ENCODE assay signal across 25 cellular contexts in genomic region chr20:47111576-47111975, GRCh38.
DNase-seq lines count a peak whose midpoint lies in the region; ATAC-seq, FAIRE-seq and TF ChIP-seq lines count a peak whose summit lies in the region.
"Had no signal": no experiment of that assay in that cellular context is flagged by ENCODE, and none has a peak within 500 bp of the region (broad histone marks: within the 10 kb centered on the region; RNA-seq: fewer than 3 reads in every experiment).

No MANE protein-coding gene starts in this region.

- H3K4me1 ChIP-seq in H9 (ENCODE audit: insufficient read depth, low read length) = no peaks in the 10 kb centered on the region; the same call in 1 of the 2 replicates

- H3K27ac Mint-ChIP-seq in glutamatergic neuron (ENCODE audit: unreplicated experiment) = peak overlapping the region; percentile 52
- H3K27ac Mint-ChIP-seq in H9 = no peak overlapping the region
- H3K27ac Mint-ChIP-seq: CD4-positive, alpha-beta memory T cell; GM23338 had no signal

- H3K79me2 ChIP-seq in H9 (ENCODE audit: insufficient read depth, low read length) = no peaks in the 10 kb centered on the region

- H3T11ph ChIP-seq in H9 (ENCODE audit: low read length) = no peak overlapping the region

- H3K9me3 ChIP-seq in H9 (ENCODE audit: control insufficient read depth, low read depth, low read length) = no peaks in the 10 kb centered on the region

- DNase-seq in ELR (ENCODE audit: low read depth) (peak; percentile 17), RCC 7860 (ENCODE audit: low spot score) (peak; percentile 24), glutamatergic neuron (no peak), renal cortical epithelial cell (ENCODE audit: low read depth) (peak; percentile 13), H9 (no peak), dedifferentiated amniotic fluid mesenchymal stem cell (ENCODE audit: extremely low spot score) (no peak)
- DNase-seq: C1 segment of cervical spinal cord; CD4-positive, alpha-beta memory T cell; COR-L47; DMS79; KBM-7; MG63; NCI-H1105 treated with DMSO at 0.1 percent for 48 hours; NCI-H2029 treated with DMSO at 0.1 percent for 48 hours; NCI-H2227 treated with DMSO at 0.1 percent for 48 hours; NCI-H526 treated with DMSO at 0.1 percent for 48 hours; SJCRH30; T-helper 2 cell had no signal

- TF ChIP-seq CTCF in glutamatergic neuron (IDR thresholded peaks at IDR 0.05; ENCODE audit: partially characterized antibody, unreplicated experiment) = no peak
- TF ChIP-seq CTCF in H9 (conservative IDR thresholded peaks at IDR 0.05) = no peak

- H3K4me3 Mint-ChIP-seq in glutamatergic neuron (ENCODE audit: unreplicated experiment) = no peak overlapping the region
- no peak overlapping the region for H3K4me3 Mint-ChIP-seq in H9
- H3K4me3 Mint-ChIP-seq: CD4-positive, alpha-beta memory T cell; GM23338 had no signal

- H3K27me3 Mint-ChIP-seq in glutamatergic neuron (ENCODE audit: unreplicated experiment) = no peaks in the 10 kb centered on the region
- no peaks in the 10 kb centered on the region for H3K27me3 Mint-ChIP-seq in H9 (ENCODE audit: low read depth)

- WGBS in H9 (ENCODE audit: extremely low coverage, insufficient read length, low lambda C conversion rate) = no CpG with 5 or more reads among the region's 5 CpGs

- no peak overlapping the region for H4K5ac ChIP-seq in H9 (ENCODE audit: insufficient read length, low read depth, low read length)

- no peak overlapping the region for H2BK12ac ChIP-seq in H9 (ENCODE audit: insufficient read length, low read depth, low read length)

- H4K8ac ChIP-seq in H9 (replicated peaks; ENCODE audit: insufficient read length, low read depth, low read length) = no peak overlapping the region

- no peak overlapping the region for H3K18ac ChIP-seq in H9 (ENCODE audit: insufficient read length, low read depth, low read length)

- H3K9me3 Mint-ChIP-seq in glutamatergic neuron (ENCODE audit: unreplicated experiment) (peaks cover 13% of the 10 kb centered on the region), H9 (peaks cover 12 to 13% of the 10 kb centered on the region in 2 experiments)

- no peak overlapping the region for H3K9ac ChIP-seq in H9 (ENCODE audit: extremely low read depth, insufficient read length, low read length)

- no peak overlapping the region for H3K23ac ChIP-seq in H9 (ENCODE audit: insufficient read length, low read depth, low read length)

- H3K79me1 ChIP-seq in H9 (ENCODE audit: insufficient read depth, low read depth, low read length, poor library complexity, severe bottlenecking) = no peaks in the 10 kb centered on the region

- H2AK5ac ChIP-seq in H9 (ENCODE audit: insufficient read length, low read length) = no peak overlapping the region

- no peak overlapping the region for H2AFZ ChIP-seq in H9 (ENCODE audit: low read length)
- H2AFZ ChIP-seq: GM23338 had no signal

- H2BK120ac ChIP-seq in H9 (ENCODE audit: low read depth, low read length, poor library complexity, severe bottlenecking) = no peak overlapping the region

- ATAC-seq in HG02938 (IDR thresholded peaks at IDR 0.05; ENCODE audit: unreplicated experiment) (no peak), HG03354 (IDR thresholded peaks at IDR 0.05; ENCODE audit: poor library complexity, severe bottlenecking, unreplicated experiment) (no peak)
- ATAC-seq: A549, GM23338, HCT116, SK-N-SH treated with all-trans-retinoic acid at 6 μM for 48 hours had no signal

- no peak overlapping the region for H2BK5ac ChIP-seq in H9 (ENCODE audit: insufficient read length, low read length)

- no peak overlapping the region for H3K4ac ChIP-seq in H9 (ENCODE audit: low read depth, low read length)

- no peak overlapping the region for H3K27ac ChIP-seq in H9 (ENCODE audit: insufficient read length, low read depth, low read length)
- H3K27ac ChIP-seq: A549, SJCRH30 had no signal

- no peaks in the 10 kb centered on the region for H3K27me3 ChIP-seq in H9 (ENCODE audit: insufficient read depth, low read length)
- H3K27me3 ChIP-seq: MG63, SJCRH30 had no signal

- H3K56ac ChIP-seq in H9 (ENCODE audit: insufficient read length, low read depth, low read length) = no peak overlapping the region

- H3K23me2 ChIP-seq in H9 (ENCODE audit: insufficient read length, low read depth, low read length, poor library complexity, severe bottlenecking) = no peaks in the 10 kb centered on the region

- peaks cover 11% of the 10 kb centered on the region for H3K4me1 Mint-ChIP-seq in glutamatergic neuron (ENCODE audit: low read depth, unreplicated experiment)
- peaks cover 13 to 26% of the 10 kb centered on the region in 2 experiments for H3K4me1 Mint-ChIP-seq in H9
- H3K4me1 Mint-ChIP-seq: CD4-positive, alpha-beta memory T cell had no signal

- H3K36me3 Mint-ChIP-seq in glutamatergic neuron (ENCODE audit: unreplicated experiment) (peaks cover 25% of the 10 kb centered on the region), H9 (ENCODE audit: insufficient read depth in 1 of 3, low read depth in 3 of 3) (peaks cover 0 to 6% (median 0%) of the 10 kb centered on the region in 3 experiments; a peak in 4 of 7 replicates)
- H3K36me3 Mint-ChIP-seq: CD4-positive, alpha-beta memory T cell had no signal

- no peak overlapping the region for H4K91ac ChIP-seq in H9 (ENCODE audit: insufficient read length, low read depth, low read length)

- no peak overlapping the region for H2BK20ac ChIP-seq in H9 (ENCODE audit: low read depth, low read length, poor library complexity, severe bottlenecking)

- no peak overlapping the region for H3K14ac ChIP-seq in H9 (ENCODE audit: insufficient read depth, low read length)

- H2BK15ac ChIP-seq in H9 (ENCODE audit: low read depth, low read length) = no peak overlapping the region

- FAIRE-seq in RCC 7860 (lab: Jason Lieb, UNC) = no peak
- FAIRE-seq: A549, GM18507 had no signal

- H4K20me1 ChIP-seq in H9 (ENCODE audit: control insufficient read depth, insufficient read depth, insufficient read length) = no peaks in the 10 kb centered on the region

- no peak overlapping the region for H3K4me2 ChIP-seq in H9 (ENCODE audit: insufficient read depth, insufficient read length, low read length)
- H3K4me2 ChIP-seq: A549, GM23338 had no signal

Comparison
In these comparisons a context has a peak if more than half of its experiments do, and no peak if none do; other contexts are left out.
1. DNase-seq: peak in ELR (single experiment), RCC 7860 (single experiment) and renal cortical epithelial cell (single experiment); none in glutamatergic neuron (single experiment), H9 (single experiment) and dedifferentiated amniotic fluid mesenchymal stem cell (single experiment).